9 cellular contexts compared by ENCODE assay signal in the genomic region with DNA sequence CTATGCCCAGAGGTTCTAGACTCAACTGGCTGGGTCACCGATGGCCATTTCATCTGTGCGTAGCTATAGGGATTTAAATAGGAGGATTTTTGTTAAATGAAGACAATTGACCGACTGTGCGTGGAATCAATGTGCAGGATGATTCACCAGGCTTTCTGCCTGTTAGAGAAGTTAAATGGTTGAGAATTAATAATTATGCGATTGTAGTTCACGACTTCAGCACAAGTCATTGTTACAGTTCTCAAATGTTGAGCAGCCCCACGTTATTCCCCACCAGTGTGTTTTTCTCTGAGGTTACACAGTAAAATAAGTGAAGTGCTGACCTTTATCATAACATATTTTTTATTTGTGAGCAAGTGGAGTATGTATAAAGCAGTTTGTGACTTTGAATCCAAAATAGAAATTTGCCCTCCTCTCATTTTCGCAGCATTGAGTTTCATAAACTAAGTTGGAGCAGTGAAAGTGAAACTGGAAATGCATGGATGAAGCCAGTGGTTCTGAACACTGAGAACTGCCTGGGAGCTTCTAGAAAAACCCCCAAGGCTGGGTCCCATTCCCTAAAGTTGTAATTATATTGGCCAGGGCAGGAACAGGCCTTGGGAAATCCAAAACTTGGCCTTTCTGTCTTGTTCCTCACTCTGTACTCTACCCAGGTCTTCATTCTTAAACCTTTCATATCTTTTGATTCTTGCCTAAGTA.
A peak's percentile ranks its signal among the peaks of the same experiment; 100 is the strongest.
DNase-seq lines count a peak whose midpoint lies in the region; ATAC-seq and TF ChIP-seq lines count a peak whose summit lies in the region.
"Had no signal": no experiment of that assay in that cellular context is flagged by ENCODE, and none has a peak within 500 bp of the region (broad histone marks: within the 10 kb centered on the region; RNA-seq: fewer than 3 reads in every experiment).

No MANE protein-coding gene starts in this region.

- intact Hi-C loops in activated CD4-positive, alpha-beta T cell treated with anti-CD3 and anti-CD28 coated beads for 36 hours (cut with DNase I, micrococcal nuclease): loop anchor here (5.0 to 10.0 kb wide), 4 partner anchors 57 to 457 kb away; no protein-coding TSS in a partner anchor
- intact Hi-C loops in left ventricle myocardium superior (cut with micrococcal nuclease) (no loop called here), testis (cut with DNase I; ENCODE audit: low total_unique reads) (no loop called here)

- H3K27me3 Mint-ChIP-seq in activated CD4-positive, alpha-beta T cell treated with anti-CD3 and anti-CD28 coated beads for 36 hours: no peaks in the 10 kb centered on the region

- H3K4me3 ChIP-seq in OCI-LY3 (ENCODE audit: low read length) (peak overlapping the region; percentile 44; the same call in 1 of the 2 replicates), testis (peak overlapping the region in 1 of 2 donors; percentile 16)

- peak overlapping the region; percentile 19 for H3K27ac Mint-ChIP-seq in activated CD4-positive, alpha-beta T cell treated with anti-CD3 and anti-CD28 coated beads for 36 hours

- H4K20me1 ChIP-seq in OCI-LY3 (ENCODE audit: insufficient read depth, low read length): peaks cover 23% of the 10 kb centered on the region

- no peak for ATAC-seq in activated CD4-positive, alpha-beta T cell treated with anti-CD3 and anti-CD28 coated beads for 36 hours
- ATAC-seq in left ventricle myocardium superior (peak; percentile 37), HG03521 (IDR thresholded peaks at IDR 0.05; ENCODE audit: unreplicated experiment) (no peak)

- peaks cover 5% of the 10 kb centered on the region for H3K36me3 Mint-ChIP-seq in activated CD4-positive, alpha-beta T cell treated with anti-CD3 and anti-CD28 coated beads for 36 hours (ENCODE audit: low read depth)

- TF ChIP-seq POLR2A in testis (IDR thresholded peaks at IDR 0.05): no peak

- H3K27ac ChIP-seq in OCI-LY3 (ENCODE audit: low read length) (no peak overlapping the region), testis (peak overlapping the region; percentile 77 to 86)

- no peak overlapping the region for H2AFZ ChIP-seq in OCI-LY3 (ENCODE audit: low read depth, low read length)

- H3K27me3 ChIP-seq in OCI-LY3 (ENCODE audit: low read depth, low read length) (no peaks in the 10 kb centered on the region), testis (no peaks in the 10 kb centered on the region)

- no peaks in the 10 kb centered on the region for H3K9me3 ChIP-seq in OCI-LY3 (ENCODE audit: insufficient read depth, low read length)
- H3K9me3 ChIP-seq in testis: no peaks in the 10 kb centered on the region

- H3K36me3 ChIP-seq in OCI-LY3 (replicated peaks; ENCODE audit: low read depth, low read length): no peaks in the 10 kb centered on the region
- H3K36me3 ChIP-seq in testis (ENCODE audit: low read depth, missing control alignments): no peaks in the 10 kb centered on the region

- H3K79me2 ChIP-seq in OCI-LY3 (ENCODE audit: low read length): peaks cover 39% of the 10 kb centered on the region

- no peak for TF ChIP-seq CTCF in OCI-LY3 (IDR thresholded peaks at IDR 0.05; ENCODE audit: low read depth, low read length)
- no peak for TF ChIP-seq CTCF in testis (IDR thresholded peaks at IDR 0.05)

- POLR2A ChIA-PET in activated CD4-positive, alpha-beta T cell treated with anti-CD3 and anti-CD28 coated beads for 36 hours (lab: Charles Lee): no interaction called here

- H3K4me2 ChIP-seq in OCI-LY3 (ENCODE audit: low read length): peak overlapping the region; percentile 59

- H3K9me3 Mint-ChIP-seq in activated CD4-positive, alpha-beta T cell treated with anti-CD3 and anti-CD28 coated beads for 36 hours (ENCODE audit: low read depth): no peaks in the 10 kb centered on the region

- 58 to 64% methylated on average over 8 of the region's 8 CpGs for WGBS in testis, 2 donors

- H3K4me1 ChIP-seq in OCI-LY3 (ENCODE audit: low read length) (peaks cover 18% of the 10 kb centered on the region), testis (peaks cover 30% of the 10 kb centered on the region)

- H3K4me3 Mint-ChIP-seq in activated CD4-positive, alpha-beta T cell treated with anti-CD3 and anti-CD28 coated beads for 36 hours: peak overlapping the region; percentile 7

- DNase-seq in activated CD4-positive, alpha-beta T cell treated with anti-CD3 and anti-CD28 coated beads for 36 hours: no peak
- no peak for DNase-seq in activated CD4-positive, alpha-beta T cell treated with anti-CD3 and anti-CD28 coated beads for 4 hours
- DNase-seq in left ventricle myocardium superior (no peak), testis (peak; percentile 39), UCSD-AML1 (lab: John Stamatoyannopoulos, UW; ENCODE audit: unreplicated experiment) (no peak), NCI-H510A (lab: John Stamatoyannopoulos, UW) (no peak)
- DNase-seq: KBM-7 had no signal

- peaks cover 53% of the 10 kb centered on the region for H3K4me1 Mint-ChIP-seq in activated CD4-positive, alpha-beta T cell treated with anti-CD3 and anti-CD28 coated beads for 36 hours

- CTCF ChIA-PET in activated CD4-positive, alpha-beta T cell treated with anti-CD3 and anti-CD28 coated beads for 36 hours (lab: Charles Lee): interaction anchor here (1.3 kb wide), 1 partner anchor 509 kb away, joined by 4 read pairs; no protein-coding TSS in a partner anchor

- H3K9ac ChIP-seq in OCI-LY3 (ENCODE audit: low read length): no peak overlapping the region

Comparison
In these comparisons a context has a peak if more than half of its experiments do, and no peak if none do; other contexts are left out.
1. intact Hi-C loops: an anchor here in activated CD4-positive, alpha-beta T cell treated with anti-CD3 and anti-CD28 coated beads for 36 hours (5.0 to 10.0 kb wide); none called in left ventricle myocardium superior and testis.